In the genomic region with DNA sequence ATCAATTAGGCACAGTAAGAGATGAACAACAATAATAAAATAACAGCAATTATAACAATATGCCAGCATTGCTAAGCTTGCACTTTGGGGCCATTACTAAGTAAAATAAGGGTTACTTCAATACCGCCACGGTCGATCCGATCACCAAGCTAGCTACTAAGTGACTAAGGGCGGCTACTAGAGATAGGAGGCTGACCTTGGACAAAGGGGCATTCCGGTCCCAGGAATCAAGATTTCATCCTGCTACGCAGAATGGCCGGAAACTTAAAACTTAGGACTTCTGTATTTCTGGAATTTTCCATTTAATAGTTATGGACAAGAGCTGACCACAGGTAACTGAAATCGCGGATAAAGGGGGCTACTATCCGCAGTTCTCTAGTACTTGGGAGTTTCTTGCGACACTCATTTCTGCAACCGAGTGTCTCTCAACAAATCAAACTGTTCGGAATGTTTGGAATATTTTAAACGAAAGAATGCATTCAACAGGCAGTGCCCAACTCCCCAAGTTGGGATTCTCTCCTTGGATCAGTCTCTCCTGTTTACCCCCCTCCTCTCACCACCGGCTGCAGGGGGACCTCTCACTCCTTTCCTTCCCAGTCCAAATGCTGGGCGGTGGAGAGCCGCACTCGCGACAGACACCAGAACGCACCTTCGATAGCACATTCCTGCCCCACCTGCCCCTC, we compare ENCODE assay signal across 8 cellular contexts. TPM values are rescaled to one million over a fixed set of nuclear protein-coding genes. Genes with fewer than 3 reads are reported as not detected.
A peak's percentile ranks its signal among the peaks of the same experiment; 100 is the strongest.
DNase-seq lines count a peak whose midpoint lies in the region; ATAC-seq, FAIRE-seq and TF ChIP-seq lines count a peak whose summit lies in the region.

No MANE protein-coding gene starts in this region.

- H3K27me3 ChIP-seq in A673 (replicated peaks; ENCODE audit: insufficient read depth, low read depth, low read length, poor library complexity) (no peaks in the 10 kb centered on the region), HL-60 (ENCODE audit: insufficient read depth, poor library complexity, severe bottlenecking) (no peaks in the 10 kb centered on the region), ascending aorta (no peaks in the 10 kb centered on the region)

- H3K27me3 Mint-ChIP-seq in stimulated activated memory B cell treated with anti-CD40 and anti-IgM and Interleukin-4, amounts not matched to agents 10 μg/mL and 1 μg/mL and 100 μg/mL, for 72 hours = no peaks in the 10 kb centered on the region

- H3K27ac Mint-ChIP-seq in stimulated activated memory B cell treated with anti-CD40 and anti-IgM and Interleukin-4, amounts not matched to agents 10 μg/mL and 1 μg/mL and 100 μg/mL, for 72 hours = peak overlapping the region; percentile 87

- CTCF ChIA-PET in A673 (lab: Charles Lee) = no interaction called here

- no peaks in the 10 kb centered on the region for H3K9me3 ChIP-seq in A673 (ENCODE audit: low read depth, low read length, poor library complexity, severe bottlenecking)
- no peaks in the 10 kb centered on the region for H3K9me3 ChIP-seq in ascending aorta

- H3K4me1 Mint-ChIP-seq in stimulated activated memory B cell treated with anti-CD40 and anti-IgM and Interleukin-4, amounts not matched to agents 10 μg/mL and 1 μg/mL and 100 μg/mL, for 72 hours = peaks cover 30% of the 10 kb centered on the region

- POLR2A ChIA-PET in A673 (lab: Charles Lee; ENCODE audit: low non-redundant PET) = interaction anchor here (0.6 kb wide), 1 partner anchor 195 kb away, joined by 5 read pairs; no protein-coding TSS in a partner anchor

- H3K4me3 ChIP-seq in A673 (ENCODE audit: low read depth, low read length, poor library complexity, severe bottlenecking) (peak overlapping the region; percentile 84), HL-60 (replicated peaks; ENCODE audit: insufficient read depth, low read length) (peak overlapping the region; percentile 71), ascending aorta (peak overlapping the region; percentile 81 to 85)

- no peaks in the 10 kb centered on the region for H3K36me3 Mint-ChIP-seq in stimulated activated memory B cell treated with anti-CD40 and anti-IgM and Interleukin-4, amounts not matched to agents 10 μg/mL and 1 μg/mL and 100 μg/mL, for 72 hours

- no peak for DNase-seq in A673 (ENCODE audit: low spot score)
- DNase-seq in HL-60 (ENCODE audit: low read depth in 1 of 2, low spot score in 1 of 2) = no peak
- no peak for DNase-seq in ascending aorta (ENCODE audit: low spot score in 2 of 2)
- peak; percentile 61 for DNase-seq in iPS-NIHi7 (ENCODE audit: extremely low spot score)
- DNase-seq in stimulated activated CD4-positive, alpha-beta T cell treated with anti-CD3 and anti-CD28 coated beads, Interleukin-2, amount 100 ng/mL, for 24 hours = no peak
- DNase-seq in NCI-H446 treated with DMSO at 0.1 percent for 48 hours (lab: John Stamatoyannopoulos, UW) = no peak
- no peak for DNase-seq in GM12891 (ENCODE audit: insufficient read length, low spot score)

- H3K27ac ChIP-seq in A673 (ENCODE audit: low read depth, low read length, poor library complexity, severe bottlenecking) (peak overlapping the region; percentile 78), HL-60 (replicated peaks) (peak overlapping the region; percentile 49), ascending aorta (peak overlapping the region; percentile 67 to 83)

- no peaks in the 10 kb centered on the region for H3K9me3 Mint-ChIP-seq in stimulated activated memory B cell treated with anti-CD40 and anti-IgM and Interleukin-4, amounts not matched to agents 10 μg/mL and 1 μg/mL and 100 μg/mL, for 72 hours

- ATAC-seq in stimulated activated memory B cell treated with anti-CD40 and anti-IgM and Interleukin-4, amounts not matched to agents 10 μg/mL and 1 μg/mL and 100 μg/mL, for 72 hours = no peak

- intact Hi-C loops in A673 (cut with micrococcal nuclease; ENCODE audit: unreplicated experiment) (no loop called here), ascending aorta (cut with DNase I) (no loop called here)

- H3K4me3 Mint-ChIP-seq in stimulated activated memory B cell treated with anti-CD40 and anti-IgM and Interleukin-4, amounts not matched to agents 10 μg/mL and 1 μg/mL and 100 μg/mL, for 72 hours = peak overlapping the region; percentile 90

- no peak for TF ChIP-seq CTCF in A673 (conservative IDR thresholded peaks at IDR 0.05; ENCODE audit: low read depth, low read length)
- TF ChIP-seq CTCF in HL-60 (IDR thresholded peaks at IDR 0.05; ENCODE audit: insufficient read depth, low read length) = no peak
- no peak for TF ChIP-seq CTCF in ascending aorta (IDR thresholded peaks at IDR 0.05)

- no peaks in the 10 kb centered on the region for H3K36me3 ChIP-seq in A673 (ENCODE audit: insufficient read depth, low read length, poor library complexity, severe bottlenecking)
- no peaks in the 10 kb centered on the region for H3K36me3 ChIP-seq in ascending aorta

- TSS peak; percentile 43 for BruUV-seq in A673 (replicated peaks; lab: Mats Ljungman, UMichigan)

- TF ChIP-seq POLR2A in GM12891 (IDR thresholded peaks at IDR 0.05; ENCODE audit: low read depth, low read length) = no peak

- FAIRE-seq in GM12891 (lab: Jason Lieb, UNC) = no peak

- H3K4me1 ChIP-seq in A673 (ENCODE audit: insufficient read depth, low read length, poor library complexity, severe bottlenecking) = no peaks in the 10 kb centered on the region
- H3K4me1 ChIP-seq in ascending aorta = peaks cover 10 to 25% of the 10 kb centered on the region in 2 donors

TF ChIP-seq in GM12891, 5 proteins besides CTCF, POLR2A, EP300 and RAD21:
- no peak for TF ChIP-seq POU2F2 (IDR thresholded peaks at IDR 0.05; ENCODE audit: low read depth, low read length)
- no peak for TF ChIP-seq SPI1 (IDR thresholded peaks at IDR 0.05; ENCODE audit: low read depth, low read length)
- TF ChIP-seq TAF1 (IDR thresholded peaks at IDR 0.05; ENCODE audit: low read depth, low read length) = no peak
- no peak for TF ChIP-seq PAX5 (IDR thresholded peaks at IDR 0.05; ENCODE audit: insufficient read depth, low read length, severe bottlenecking)
- no peak for TF ChIP-seq POLR2AphosphoS5 (IDR thresholded peaks at IDR 0.05; ENCODE audit: low read depth, low read length)

RNA-seq across cellular contexts. Expression of gene HEBP1, which starts 0.6 kb away (rescaled TPM):
- total RNA-seq in A673 (2021) = 26.7 and 28.1 TPM in 2 replicates
- total RNA-seq in ascending aorta = 56.6 TPM
- not detected for polyA plus RNA-seq in GM12891 (2012; ENCODE audit: low read depth, missing spikeins)

RNA-seq across cellular contexts. Expression of gene FAM234B, which starts 44.8 kb away (rescaled TPM):
- total RNA-seq in A673 (2021) (11.8 and 13.2 TPM in 2 replicates), ascending aorta (6.7 TPM)
- polyA plus RNA-seq in GM12891 (2012; ENCODE audit: low read depth, missing spikeins) = 0.21 TPM

RNA-seq across cellular contexts. Expression of gene GPRC5D, which starts 47.4 kb away (rescaled TPM):
- not detected in 2 replicates for total RNA-seq in A673 (2021)
- not detected for total RNA-seq in ascending aorta
- not detected for polyA plus RNA-seq in GM12891 (2012; ENCODE audit: low read depth, missing spikeins)
